In the genomic region with DNA sequence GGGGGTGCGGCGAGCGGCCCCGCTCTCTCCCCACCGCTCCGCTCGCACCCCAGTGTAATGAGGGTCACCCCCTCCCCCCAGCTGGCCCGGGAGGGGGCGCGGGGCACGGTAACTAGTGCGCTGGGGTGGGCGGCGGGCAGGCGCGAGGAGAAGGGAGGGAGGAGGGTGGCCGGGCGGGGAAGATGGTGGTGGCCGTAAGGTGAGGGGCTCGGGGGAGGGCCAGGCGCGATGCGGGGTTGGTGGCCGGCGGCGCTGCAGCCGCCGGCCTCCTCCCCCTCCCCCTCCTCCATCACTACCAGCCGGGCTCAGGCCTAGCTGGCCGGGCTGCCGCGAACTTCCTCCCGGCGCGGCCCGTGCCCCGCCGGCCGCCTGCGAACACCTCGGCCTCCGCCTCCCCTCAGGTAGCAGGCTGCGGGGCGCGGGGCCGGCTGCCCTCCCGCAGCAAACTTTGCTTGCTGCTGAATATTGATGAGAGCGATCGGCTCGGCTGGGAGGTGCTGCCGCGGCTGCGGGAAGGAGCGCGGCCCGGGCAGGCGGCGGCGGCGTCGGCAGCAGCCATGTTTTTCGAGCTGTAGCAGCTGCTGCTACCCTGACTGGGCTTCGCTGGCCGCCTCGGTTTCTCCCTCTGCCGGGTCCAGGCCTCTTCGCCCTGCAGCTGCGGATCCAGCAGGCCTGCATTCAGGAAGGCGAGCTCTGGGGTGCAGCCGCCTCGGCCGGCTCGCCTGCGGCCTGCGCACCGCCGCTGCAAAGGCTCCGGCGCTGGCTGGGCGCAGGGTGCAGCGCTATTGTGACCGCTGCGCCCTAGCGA, we compare ENCODE assay signal across 8 cellular contexts. TPM values are rescaled to one million over a fixed set of nuclear protein-coding genes. Genes with fewer than 3 reads are reported as not detected.
DNase-seq lines count a peak whose midpoint lies in the region; ATAC-seq and TF ChIP-seq lines count a peak whose summit lies in the region.

No MANE protein-coding gene starts in this region.

- DNase-seq in GM06990 (ENCODE audit: extremely low read depth, insufficient read length) (peak; percentile 81), GM23248 (peak; percentile 82), LNCaP clone FGC (ENCODE audit: low read depth) (no peak), mesenchymal stem cell (peak; percentile 61), SK-N-DZ (ENCODE audit: low spot score) (no peak)
- peak; percentile 37 for DNase-seq in activated CD4-positive, alpha-beta T cell treated with anti-CD3 and anti-CD28 coated beads, Interleukin-2, amount 10 ng/mL, durations not matched to agents 7 days and 5 days
- DNase-seq in effector CD4-positive, alpha-beta T cell: peak; percentile 28
- peak; percentile 40 to 82 for DNase-seq in stimulated activated effector memory CD8-positive, alpha-beta T cell treated with anti-CD3 and anti-CD28 coated beads, Interleukin-12 subunit alpha, Interleukin-12 subunit beta, amount 100 ng/mL, for 72 hours (ENCODE audit: low spot score in 2 of 2)

- WGBS in GM23248 (ENCODE audit: low coverage in 1 of 2, low lambda C conversion rate in 2 of 2, missing lambda C conversion rate in 2 of 2), 2 experiments: 0 to 2% methylated on average over 49 to 66 of the region's 84 CpGs
- WGBS in mesenchymal stem cell: under 1% methylated on average over 54 of the region's 84 CpGs

- CTCF ChIA-PET in activated CD4-positive, alpha-beta T cell treated with anti-CD3 and anti-CD28 coated beads, Interleukin-2, amount 10 ng/mL, durations not matched to agents 7 days and 5 days (lab: Charles Lee): interaction anchor here (1.4 to 2.4 kb wide), 2 partner anchors 20 to 170 kb away, joined by 3 to 11 read pairs; partner anchors contain the start of genes PRELID1 and RAB24

- H3K14ac ChIP-seq in mesenchymal stem cell (ENCODE audit: low read length in 2 of 2): peak overlapping the region in 1 of 2 experiments; percentile 99

- peak overlapping the region; percentile 94 for H2AK5ac ChIP-seq in mesenchymal stem cell (ENCODE audit: low read length, severe bottlenecking)

- POLR2A ChIA-PET in activated CD4-positive, alpha-beta T cell treated with anti-CD3 and anti-CD28 coated beads, Interleukin-2, amount 10 ng/mL, durations not matched to agents 7 days and 5 days (lab: Charles Lee): no interaction called here

- H4K91ac ChIP-seq in mesenchymal stem cell (ENCODE audit: low read length): peak overlapping the region; percentile 99

- no peaks in the 10 kb centered on the region for H3K9me3 Mint-ChIP-seq in activated CD4-positive, alpha-beta T cell treated with anti-CD3 and anti-CD28 coated beads, Interleukin-2, amount 10 ng/mL, durations not matched to agents 7 days and 5 days
- H3K9me3 Mint-ChIP-seq in stimulated activated effector memory CD8-positive, alpha-beta T cell treated with anti-CD3 and anti-CD28 coated beads, Interleukin-12 subunit alpha, Interleukin-12 subunit beta, amount 100 ng/mL, for 72 hours: no peaks in the 10 kb centered on the region

- peak overlapping the region; percentile 93 for H3K9ac ChIP-seq in GM23248
- peak overlapping the region; percentile 92 for H3K9ac ChIP-seq in mesenchymal stem cell (ENCODE audit: low read length)

- H2AFZ ChIP-seq in GM23248 (peak overlapping the region; percentile 87), mesenchymal stem cell (ENCODE audit: low read depth, low read length) (peak overlapping the region; percentile 48)

- no peaks in the 10 kb centered on the region for H3K27me3 ChIP-seq in GM06990 (replicated peaks; ENCODE audit: control insufficient read depth, insufficient read depth, low read length)
- H3K27me3 ChIP-seq in GM23248 (replicated peaks; ENCODE audit: insufficient read depth): no peaks in the 10 kb centered on the region
- no peaks in the 10 kb centered on the region for H3K27me3 ChIP-seq in mesenchymal stem cell (ENCODE audit: control insufficient read depth in 1 of 2, insufficient read depth in 1 of 2, low read length in 2 of 2)

- peak overlapping the region; percentile 99 to 100 for H3K18ac ChIP-seq in mesenchymal stem cell (ENCODE audit: low read depth in 1 of 2, low read length in 2 of 2)

- peak overlapping the region; percentile 92 to 98 for H3K23ac ChIP-seq in mesenchymal stem cell (ENCODE audit: low read length in 2 of 2)

- H3K4me1 ChIP-seq in GM23248 (ENCODE audit: insufficient read depth): peaks cover 40% of the 10 kb centered on the region
- peaks cover 29% of the 10 kb centered on the region for H3K4me1 ChIP-seq in mesenchymal stem cell (ENCODE audit: control insufficient read depth, insufficient read depth, low read depth, low read length)

- peaks cover 41% of the 10 kb centered on the region for H3K79me2 ChIP-seq in GM23248 (ENCODE audit: insufficient read depth)

- peak overlapping the region; percentile 87 for H3K4me3 Mint-ChIP-seq in activated CD4-positive, alpha-beta T cell treated with anti-CD3 and anti-CD28 coated beads, Interleukin-2, amount 10 ng/mL, durations not matched to agents 7 days and 5 days
- peak overlapping the region; percentile 84 for H3K4me3 Mint-ChIP-seq in stimulated activated effector memory CD8-positive, alpha-beta T cell treated with anti-CD3 and anti-CD28 coated beads, Interleukin-12 subunit alpha, Interleukin-12 subunit beta, amount 100 ng/mL, for 72 hours

- H4K20me1 ChIP-seq in GM23248 (ENCODE audit: insufficient read depth): no peaks in the 10 kb centered on the region

- H3K27ac ChIP-seq in GM23248 (peak overlapping the region; percentile 24; the same call in 1 of the 2 replicates), mesenchymal stem cell (ENCODE audit: low read length, poor library complexity, severe bottlenecking) (peak overlapping the region; percentile 51)

- H2BK15ac ChIP-seq in mesenchymal stem cell (ENCODE audit: low read depth, poor library complexity, severe bottlenecking): peak overlapping the region; percentile 85

- peak overlapping the region; percentile 78 for H2BK5ac ChIP-seq in mesenchymal stem cell (ENCODE audit: low read depth, low read length, poor library complexity, severe bottlenecking)

- H3K4me3 ChIP-seq in GM06990 (replicated peaks; ENCODE audit: low read depth, low read length): peak overlapping the region; percentile 82
- H3K4me3 ChIP-seq in GM23248: peak overlapping the region; percentile 78
- peak overlapping the region; percentile 68 for H3K4me3 ChIP-seq in LNCaP clone FGC (ENCODE audit: low read depth, low read length)
- H3K4me3 ChIP-seq in mesenchymal stem cell (ENCODE audit: insufficient read depth in 1 of 2, low read depth in 1 of 2, low read length in 2 of 2): peak overlapping the region; percentile 80 to 83

- H3K4me2 ChIP-seq in GM23248 (ENCODE audit: unreplicated experiment): peak overlapping the region; percentile 94
- H3K4me2 ChIP-seq in mesenchymal stem cell (ENCODE audit: low read length, poor library complexity, severe bottlenecking): peak overlapping the region; percentile 97

- TF ChIP-seq CTCF in GM06990 (IDR thresholded peaks at IDR 0.05; ENCODE audit: insufficient read depth, low read length, poor library complexity, severe bottlenecking) (no peak), LNCaP clone FGC (IDR thresholded peaks at IDR 0.05; ENCODE audit: control insufficient read depth, extremely low read depth, insufficient read depth) (no peak)

- H3K36me3 ChIP-seq in GM06990 (ENCODE audit: control insufficient read depth, insufficient read depth, low read length): peaks cover 6% of the 10 kb centered on the region
- H3K36me3 ChIP-seq in GM23248 (ENCODE audit: low read depth): peaks cover 35% of the 10 kb centered on the region
- H3K36me3 ChIP-seq in mesenchymal stem cell (ENCODE audit: control insufficient read depth in 1 of 2, insufficient read depth in 2 of 2, low read depth in 1 of 2, low read length in 2 of 2): peaks cover 11 to 36% of the 10 kb centered on the region in 2 experiments

- peak overlapping the region; percentile 80 to 96 for H3K4ac ChIP-seq in mesenchymal stem cell (ENCODE audit: low read depth in 1 of 2, low read length in 2 of 2)

- H3K9me2 ChIP-seq in GM23248 (ENCODE audit: insufficient read depth): no peaks in the 10 kb centered on the region

- peaks cover 30% of the 10 kb centered on the region; the same call in 1 of the 2 replicates for H3F3A ChIP-seq in GM23248 (ENCODE audit: insufficient read depth)

- peaks cover 50% of the 10 kb centered on the region for H3K4me1 Mint-ChIP-seq in activated CD4-positive, alpha-beta T cell treated with anti-CD3 and anti-CD28 coated beads, Interleukin-2, amount 10 ng/mL, durations not matched to agents 7 days and 5 days
- H3K4me1 Mint-ChIP-seq in stimulated activated effector memory CD8-positive, alpha-beta T cell treated with anti-CD3 and anti-CD28 coated beads, Interleukin-12 subunit alpha, Interleukin-12 subunit beta, amount 100 ng/mL, for 72 hours: peaks cover 34% of the 10 kb centered on the region

- H3K79me1 ChIP-seq in mesenchymal stem cell (replicated peaks; ENCODE audit: low read length, poor library complexity, severe bottlenecking): peaks cover 6% of the 10 kb centered on the region

- H2BK120ac ChIP-seq in mesenchymal stem cell (ENCODE audit: low read depth, low read length): peak overlapping the region; percentile 97

- no peaks in the 10 kb centered on the region for H3K27me3 Mint-ChIP-seq in activated CD4-positive, alpha-beta T cell treated with anti-CD3 and anti-CD28 coated beads, Interleukin-2, amount 10 ng/mL, durations not matched to agents 7 days and 5 days

- peak; percentile 41 for ATAC-seq in stimulated activated effector memory CD8-positive, alpha-beta T cell treated with anti-CD3 and anti-CD28 coated beads, Interleukin-12 subunit alpha, Interleukin-12 subunit beta, amount 100 ng/mL, for 72 hours

- H3K9me3 ChIP-seq in GM23248 (ENCODE audit: low read depth) (no peaks in the 10 kb centered on the region), mesenchymal stem cell (ENCODE audit: control insufficient read depth, low read length) (no peaks in the 10 kb centered on the region)

- H2BK12ac ChIP-seq in mesenchymal stem cell (ENCODE audit: low read length in 2 of 2): peak overlapping the region in 1 of 2 experiments; percentile 54

- H3K36me3 Mint-ChIP-seq in activated CD4-positive, alpha-beta T cell treated with anti-CD3 and anti-CD28 coated beads, Interleukin-2, amount 10 ng/mL, durations not matched to agents 7 days and 5 days (ENCODE audit: low read depth): peaks cover 32% of the 10 kb centered on the region
- H3K36me3 Mint-ChIP-seq in stimulated activated effector memory CD8-positive, alpha-beta T cell treated with anti-CD3 and anti-CD28 coated beads, Interleukin-12 subunit alpha, Interleukin-12 subunit beta, amount 100 ng/mL, for 72 hours: peaks cover 50% of the 10 kb centered on the region

- H4K8ac ChIP-seq in mesenchymal stem cell (ENCODE audit: low read length): peak overlapping the region; percentile 100

- H3K27ac Mint-ChIP-seq in activated CD4-positive, alpha-beta T cell treated with anti-CD3 and anti-CD28 coated beads, Interleukin-2, amount 10 ng/mL, durations not matched to agents 7 days and 5 days: peak overlapping the region; percentile 94
- H3K27ac Mint-ChIP-seq in stimulated activated effector memory CD8-positive, alpha-beta T cell treated with anti-CD3 and anti-CD28 coated beads, Interleukin-12 subunit alpha, Interleukin-12 subunit beta, amount 100 ng/mL, for 72 hours: peak overlapping the region; percentile 90

- in situ Hi-C loops in GM23248 (cut with MboI): no loop called here

RNA-seq across cellular contexts. Expression of gene NSD1, which starts 0.5 kb away (rescaled TPM):
- total RNA-seq in GM23248 (2014; rRNA removed; shearing (Covaris generic)): 29.7 and 31.9 TPM in 2 replicates
- polyA plus RNA-seq in GM23248 (2016; fragmentation: Nextera tagmentation; extraction: Ambion mirVana): 25.9 and 26.9 TPM in 2 replicates
- 10 to 100 TPM; 83.2 to 92.9 TPM for total RNA-seq in activated CD4-positive, alpha-beta T cell treated with anti-CD3 and anti-CD28 coated beads, Interleukin-2, amount 10 ng/mL, durations not matched to agents 7 days and 5 days
- polyA plus RNA-seq in mesenchymal stem cell (2013, experiment 1 of 2): 15.1 TPM
- 14.0 TPM for polyA plus RNA-seq in mesenchymal stem cell (2013, experiment 2 of 2)
- polyA plus RNA-seq in SK-N-DZ (2014; cell fraction: cytosol; rRNA removed): 0.19 and 0.31 TPM in 2 replicates
- 0.20 and 0.31 TPM in 2 replicates for polyA plus RNA-seq in SK-N-DZ (2014; cell fraction: nucleus; rRNA removed)

RNA-seq across cellular contexts. Expression of gene FGFR4, which starts 47.3 kb away (rescaled TPM):
- total RNA-seq in GM23248 (2014; rRNA removed; shearing (Covaris generic)): not detected in 2 replicates
- 0.10 TPM in 1 of 2 replicates, not detected in the other for polyA plus RNA-seq in GM23248 (2016; fragmentation: Nextera tagmentation; extraction: Ambion mirVana)
- 1 to 10 TPM in 1 of 2 experiments, under 1 TPM in 1; 0.64 to 1.8 TPM for total RNA-seq in activated CD4-positive, alpha-beta T cell treated with anti-CD3 and anti-CD28 coated beads, Interleukin-2, amount 10 ng/mL, durations not matched to agents 7 days and 5 days
- 16.1 TPM for polyA plus RNA-seq in mesenchymal stem cell (2013, experiment 1 of 2)
- 16.0 TPM for polyA plus RNA-seq in mesenchymal stem cell (2013, experiment 2 of 2)
- 1.4 and 2.1 TPM in 2 replicates for polyA plus RNA-seq in SK-N-DZ (2014; cell fraction: cytosol; rRNA removed)
- 1.8 and 2.0 TPM in 2 replicates for polyA plus RNA-seq in SK-N-DZ (2014; cell fraction: nucleus; rRNA removed)

Comparison
In these comparisons a context has a peak if more than half of its experiments do, and no peak if none do; other contexts are left out.
1. DNase-seq: peak in GM06990 (single experiment), GM23248 (single experiment), activated CD4-positive, alpha-beta T cell treated with anti-CD3 and anti-CD28 coated beads, Interleukin-2, amount 10 ng/mL, durations not matched to agents 7 days and 5 days (single experiment), effector CD4-positive, alpha-beta T cell (single experiment), mesenchymal stem cell (single experiment) and stimulated activated effector memory CD8-positive, alpha-beta T cell treated with anti-CD3 and anti-CD28 coated beads, Interleukin-12 subunit alpha, Interleukin-12 subunit beta, amount 100 ng/mL, for 72 hours (2 of 2); none in LNCaP clone FGC (single experiment) and SK-N-DZ (single experiment).
2. Peak in every context shown above with its lines, with median percentiles within 50 percentile points of each other: H3K4me3 ChIP-seq.